ENCODE assay signal across 11 cellular contexts in genomic region chr22:23566716-23567475, GRCh38. TPM values are rescaled to one million over a fixed set of nuclear protein-coding genes. Genes with fewer than 3 reads are reported as not detected.
DNase-seq lines count a peak whose midpoint lies in the region; ATAC-seq and TF ChIP-seq lines count a peak whose summit lies in the region.
"Had no signal": no experiment of that assay in that cellular context is flagged by ENCODE, and none has a peak within 500 bp of the region (broad histone marks: within the 10 kb centered on the region; RNA-seq: fewer than 3 reads in every experiment).

No MANE protein-coding gene starts in this region.

- H3K9me3 Mint-ChIP-seq in GM23338 (no peaks in the 10 kb centered on the region; the same call in 2 of the 3 replicates), endothelial cell (ENCODE audit: unreplicated experiment) (no peaks in the 10 kb centered on the region), neural progenitor cell (peaks cover under 1% of the 10 kb centered on the region)

- peaks cover 13% of the 10 kb centered on the region for H3K4me1 Mint-ChIP-seq in GM23338
- H3K4me1 Mint-ChIP-seq in endothelial cell (ENCODE audit: unreplicated experiment) = no peaks in the 10 kb centered on the region
- H3K4me1 Mint-ChIP-seq in neural progenitor cell = peaks cover 37% of the 10 kb centered on the region

- DNase-seq in GM23338 (ENCODE audit: low spot score) = no peak
- no peak for DNase-seq in endothelial cell (ENCODE audit: low spot score)
- no peak for DNase-seq in neural progenitor cell (ENCODE audit: low spot score)
- no peak for DNase-seq in DMS79 (lab: John Stamatoyannopoulos, UW)
- DNase-seq: stimulated activated CD4-positive, alpha-beta T cell treated with anti-CD3 and anti-CD28 coated beads, Interleukin-12 subunit alpha, Interleukin-12 subunit beta, amount 100 ng/mL, for 4 hours had no signal

- H3K9me2 ChIP-seq in GM23338 (ENCODE audit: insufficient read depth) = no peaks in the 10 kb centered on the region

- H3K9ac ChIP-seq in neural progenitor cell = no peak overlapping the region

- TF ChIP-seq CTCF in 22Rv1 (IDR thresholded peaks at IDR 0.05) (no peak), GM23338 (conservative IDR thresholded peaks at IDR 0.05; ENCODE audit: low read depth in 2 of 2) (no peak), endothelial cell (IDR thresholded peaks at IDR 0.05; ENCODE audit: unreplicated experiment) (no peak), neural progenitor cell (IDR thresholded peaks at IDR 0.05) (no peak)

- H3K36me3 ChIP-seq in GM23338 (ENCODE audit: insufficient read depth) = no peaks in the 10 kb centered on the region
- H3K36me3 ChIP-seq in neural progenitor cell = no peaks in the 10 kb centered on the region

- H4K20me1 ChIP-seq in GM23338 (replicated peaks; ENCODE audit: insufficient read depth) (no peaks in the 10 kb centered on the region), neural progenitor cell (ENCODE audit: low read depth) (no peaks in the 10 kb centered on the region)

- H3K4me3 ChIP-seq in GM23338 (peak overlapping the region; percentile 77), neural progenitor cell (peak overlapping the region; percentile 54)

- H3F3A ChIP-seq in GM23338 (replicated peaks; ENCODE audit: low read depth) = 0 out of 2 replicates have a peak, but pooled peaks cover 6% of the 10 kb centered on the region
- peaks cover 13% of the 10 kb centered on the region for H3F3A ChIP-seq in neural progenitor cell (ENCODE audit: low read depth)

- H3K27ac ChIP-seq in 22Rv1 (peak overlapping the region; percentile 64; the same call in 1 of the 2 replicates), GM23338 (ENCODE audit: low read depth) (no peak overlapping the region), neural progenitor cell (no peak overlapping the region)

- H3K9me3 ChIP-seq in neural progenitor cell (ENCODE audit: low read depth) = no peaks in the 10 kb centered on the region

- peak overlapping the region; percentile 97 for H3K4me2 ChIP-seq in GM23338
- H3K4me2 ChIP-seq in neural progenitor cell = peak overlapping the region; percentile 86

- no peak overlapping the region for H3K27ac Mint-ChIP-seq in GM23338
- peak overlapping the region; percentile 13 for H3K27ac Mint-ChIP-seq in endothelial cell (ENCODE audit: unreplicated experiment)
- no peak overlapping the region for H3K27ac Mint-ChIP-seq in neural progenitor cell

- no peak overlapping the region for H2AFZ ChIP-seq in GM23338
- no peak overlapping the region for H2AFZ ChIP-seq in neural progenitor cell (replicated peaks)

- H3K79me2 ChIP-seq in GM23338 (replicated peaks; ENCODE audit: insufficient read depth) (no peaks in the 10 kb centered on the region), neural progenitor cell (ENCODE audit: low read depth) (no peaks in the 10 kb centered on the region)

- H3K4me1 ChIP-seq in GM23338 (ENCODE audit: insufficient read depth) = no peaks in the 10 kb centered on the region
- peaks cover 3% of the 10 kb centered on the region for H3K4me1 ChIP-seq in neural progenitor cell

- H3K4me3 Mint-ChIP-seq in GM23338 (peak overlapping the region; percentile 79), endothelial cell (ENCODE audit: unreplicated experiment) (peak overlapping the region; percentile 42), neural progenitor cell (peak overlapping the region; percentile 78)

- ATAC-seq in GM23338 (peak; percentile 8; the same call in 2 of the 3 replicates), GM18517 (IDR thresholded peaks at IDR 0.05; ENCODE audit: unreplicated experiment) (no peak), HG02884 (IDR thresholded peaks at IDR 0.05; ENCODE audit: unreplicated experiment) (no peak), HG03159 (IDR thresholded peaks at IDR 0.05; ENCODE audit: unreplicated experiment) (no peak)

- H3K27me3 ChIP-seq in GM23338 (ENCODE audit: insufficient read depth) = peaks cover 56% of the 10 kb centered on the region
- H3K27me3 ChIP-seq in neural progenitor cell = peaks cover 65% of the 10 kb centered on the region

- peaks cover 48% of the 10 kb centered on the region for H3K27me3 Mint-ChIP-seq in GM23338 (ENCODE audit: insufficient read depth, low read depth, poor library complexity)
- peaks cover 17% of the 10 kb centered on the region for H3K27me3 Mint-ChIP-seq in endothelial cell (ENCODE audit: unreplicated experiment)
- H3K27me3 Mint-ChIP-seq in neural progenitor cell (ENCODE audit: insufficient read depth, low read depth) = peaks cover 21% of the 10 kb centered on the region

- no peaks in the 10 kb centered on the region; the same call in 2 of the 3 replicates for H3K36me3 Mint-ChIP-seq in GM23338 (ENCODE audit: low read depth)
- peaks cover 2% of the 10 kb centered on the region for H3K36me3 Mint-ChIP-seq in endothelial cell (ENCODE audit: low read depth, unreplicated experiment)
- no peaks in the 10 kb centered on the region for H3K36me3 Mint-ChIP-seq in neural progenitor cell

TF ChIP-seq in GM23338, 12 proteins besides CTCF, POLR2A, EP300 and RAD21:
- TF ChIP-seq ZNF462 (CRISPR knock-in tag; IDR thresholded peaks at IDR 0.05) = no peak
- no peak for TF ChIP-seq EZH2phosphoT487 (IDR thresholded peaks at IDR 0.05; ENCODE audit: unreplicated experiment)
- no peak for TF ChIP-seq STAT1 (IDR thresholded peaks at IDR 0.05; ENCODE audit: unreplicated experiment)

RNA-seq across cellular contexts. Expression of gene IGLL1, which starts 13.2 kb away (rescaled TPM):
- total RNA-seq in GM23338 (2014; rRNA removed; shearing (Covaris generic)) = not detected in 2 replicates
- polyA plus RNA-seq in GM23338 (2016; fragmentation: Nextera tagmentation; extraction: Ambion mirVana) = not detected in 2 replicates
- total RNA-seq in endothelial cell (ENCODE audit: unreplicated experiment) = not detected
- not detected in 2 replicates for total RNA-seq in neural progenitor cell (ENCODE audit: low replicate concordance)
- total RNA-seq: epithelial cell of proximal tubule, left colon had no signal
